8 cellular contexts compared by ENCODE assay signal in the genomic region with DNA sequence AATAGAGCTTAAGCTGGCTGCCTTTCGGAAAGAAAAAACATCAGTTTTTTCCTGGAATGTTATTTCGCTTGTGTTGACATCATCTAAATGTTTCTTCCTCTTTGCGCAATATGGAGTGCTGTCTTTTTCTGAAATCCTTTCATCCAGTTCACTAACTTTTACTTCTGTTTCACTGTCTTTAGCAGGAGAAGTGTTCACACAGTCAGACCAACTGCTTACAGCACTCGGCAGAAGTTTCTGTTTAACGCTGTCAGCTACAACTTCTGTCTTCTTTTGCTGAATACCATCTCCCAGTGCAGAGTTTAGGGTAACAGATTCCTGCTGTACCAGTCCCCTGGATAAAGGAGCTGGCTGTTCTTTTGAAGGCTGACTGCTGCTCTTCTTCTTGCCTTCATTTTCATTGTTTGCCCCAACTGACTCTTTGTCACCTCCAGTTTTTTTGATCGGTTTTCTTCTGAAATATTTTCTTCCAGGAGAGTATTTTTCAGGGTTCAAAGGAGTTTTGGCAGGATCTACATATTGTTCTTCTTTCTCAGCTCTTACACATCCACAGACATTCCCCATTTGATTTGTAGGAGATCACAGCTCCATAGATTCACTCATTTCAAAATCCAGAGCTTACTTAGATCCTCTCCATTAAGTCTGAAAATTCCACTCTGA. TPM values are rescaled to one million over a fixed set of nuclear protein-coding genes. Genes with fewer than 3 reads are reported as not detected.
DNase-seq lines count a peak whose midpoint lies in the region; ATAC-seq and TF ChIP-seq lines count a peak whose summit lies in the region.
"Had no signal": no experiment of that assay in that cellular context is flagged by ENCODE, and none has a peak within 500 bp of the region (broad histone marks: within the 10 kb centered on the region; RNA-seq: fewer than 3 reads in every experiment).

No MANE protein-coding gene starts in this region.

- H3K4me3 ChIP-seq in right lobe of liver: peak overlapping the region; percentile 39 to 50 (median 45)
- peak overlapping the region; percentile 3 to 34 (median 16) for H3K4me3 ChIP-seq in tibial nerve

- H3K36me3 ChIP-seq in right lobe of liver (no peaks in the 10 kb centered on the region), tibial nerve (no peaks in the 10 kb centered on the region)

- H3K4me1 ChIP-seq in right lobe of liver: peaks cover 0 to 43% (median 7%) of the 10 kb centered on the region in 4 donors
- peaks cover 0 to 71% (median 16%) of the 10 kb centered on the region in 4 donors for H3K4me1 ChIP-seq in tibial nerve

- TF ChIP-seq CTCF in right lobe of liver (IDR thresholded peaks at IDR 0.05): no peak
- no peak for TF ChIP-seq CTCF in tibial nerve (IDR thresholded peaks at IDR 0.05)

- peak; percentile 20 to 53 (median 49) for ATAC-seq in right lobe of liver

- no peaks in the 10 kb centered on the region for H3K27me3 ChIP-seq in right lobe of liver
- H3K27me3 ChIP-seq in tibial nerve: no peaks in the 10 kb centered on the region

- 22% methylated on average over 6 of the region's 6 CpGs for WGBS in right lobe of liver (ENCODE audit: insufficient coverage, low coverage, low lambda C conversion rate, missing lambda C conversion rate)
- 25 to 28% methylated on average over 6 of the region's 6 CpGs for WGBS in tibial nerve, 2 donors

- no peaks in the 10 kb centered on the region for H3K9me3 ChIP-seq in right lobe of liver
- H3K9me3 ChIP-seq in tibial nerve: no peaks in the 10 kb centered on the region

- intact Hi-C loops in right lobe of liver (cut with DNase I): loop anchor here (10.0 kb wide), 2 partner anchors 48 to 58 kb away; partner anchors contain the start of gene DST (in 1 of the 2)

- H3K27ac ChIP-seq in caudate nucleus (ENCODE audit: low read depth, low read length) (peak overlapping the region; percentile 86), right lobe of liver (peak overlapping the region; percentile 92 to 94 (median 93)), tibial nerve (peak overlapping the region; percentile 24 to 91 (median 82))

- peak; percentile 73 for DNase-seq in LHCN-M2 (ENCODE audit: low read depth)
- peak in 4 of 61 donors; percentile 7 to 35 (median 16) for DNase-seq in caudate nucleus (lab: John Stamatoyannopoulos, UW)
- no peak for DNase-seq in right lobe of liver
- no peak for DNase-seq in tibial nerve (ENCODE audit: low spot score in 2 of 2)
- DNase-seq in DMS153 treated with DMSO at 0.1 percent for 48 hours (lab: John Stamatoyannopoulos, UW; ENCODE audit: unreplicated experiment): no peak
- DNase-seq in NCI-H1092 (lab: John Stamatoyannopoulos, UW): no peak
- DNase-seq in NCI-H1436 (lab: John Stamatoyannopoulos, UW): no peak
- DNase-seq: activated CD4-positive, alpha-beta T cell treated with anti-CD3 and anti-CD28 coated beads for 48 hours had no signal

- peak in 1 of 2 donors; percentile 74 for TF ChIP-seq EP300 in tibial nerve (IDR thresholded peaks at IDR 0.05)

- no peak for TF ChIP-seq POLR2A in right lobe of liver (IDR thresholded peaks at IDR 0.05)
- no peak for TF ChIP-seq POLR2A in tibial nerve (IDR thresholded peaks at IDR 0.05)

RNA-seq across cellular contexts. Expression of gene DST, which starts 50.0 kb away (rescaled TPM):
- total RNA-seq in LHCN-M2 (2014; rRNA removed) (210 and 230 TPM in 2 replicates), right lobe of liver (100 to 1,000 TPM in 5 of 6 experiments, 10 to 100 TPM in 1; 92.1 to 207 (median 156) TPM), tibial nerve (100 to 1,000 TPM; 331 to 417 (median 368) TPM)
- 67.5 TPM for polyA plus RNA-seq in LHCN-M2 (2012)
